8 cellular contexts compared by ENCODE assay signal in genomic region chr7:116953372-116953726, GRCh38. TPM values are rescaled to one million over a fixed set of nuclear protein-coding genes. Genes with fewer than 3 reads are reported as not detected.
DNase-seq lines count a peak whose midpoint lies in the region; ATAC-seq and TF ChIP-seq lines count a peak whose summit lies in the region.

A gene with protein sequence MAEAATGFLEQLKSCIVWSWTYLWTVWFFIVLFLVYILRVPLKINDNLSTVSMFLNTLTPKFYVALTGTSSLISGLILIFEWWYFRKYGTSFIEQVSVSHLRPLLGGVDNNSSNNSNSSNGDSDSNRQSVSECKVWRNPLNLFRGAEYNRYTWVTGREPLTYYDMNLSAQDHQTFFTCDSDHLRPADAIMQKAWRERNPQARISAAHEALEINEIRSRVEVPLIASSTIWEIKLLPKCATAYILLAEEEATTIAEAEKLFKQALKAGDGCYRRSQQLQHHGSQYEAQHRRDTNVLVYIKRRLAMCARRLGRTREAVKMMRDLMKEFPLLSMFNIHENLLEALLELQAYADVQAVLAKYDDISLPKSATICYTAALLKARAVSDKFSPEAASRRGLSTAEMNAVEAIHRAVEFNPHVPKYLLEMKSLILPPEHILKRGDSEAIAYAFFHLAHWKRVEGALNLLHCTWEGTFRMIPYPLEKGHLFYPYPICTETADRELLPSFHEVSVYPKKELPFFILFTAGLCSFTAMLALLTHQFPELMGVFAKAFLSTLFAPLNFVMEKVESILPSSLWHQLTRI (plus strand): TSS chr7:116953501. CDS start chr7:116953541, 40 bp downstream.

- intact Hi-C loops in esophagus squamous epithelium (cut with DNase I), result no loop called here

- H3K9me3 ChIP-seq in BLaER1 treated with 17β-estradiol and CSF1 and Interleukin-3, amounts not matched to agents 10 nM and 100 nM (replicated peaks in 1 of 11), result no peaks in the 10 kb centered on the region
- no peaks in the 10 kb centered on the region for H3K9me3 ChIP-seq in OCI-LY3 (ENCODE audit: insufficient read depth, low read length)
- no peaks in the 10 kb centered on the region for H3K9me3 ChIP-seq in esophagus squamous epithelium

- peaks cover 0 to 15% (median 0%) of the 10 kb centered on the region in 11 experiments; a peak in 5 of 22 replicates for H3K27me3 ChIP-seq in BLaER1 treated with 17β-estradiol and CSF1 and Interleukin-3, amounts not matched to agents 10 nM and 100 nM
- H3K27me3 ChIP-seq in OCI-LY3 (ENCODE audit: low read depth, low read length), result no peaks in the 10 kb centered on the region
- H3K27me3 ChIP-seq in esophagus squamous epithelium, result no peaks in the 10 kb centered on the region

- peak within 1 kb of the TSS; percentile 62 to 90 (median 85) for H3K4me2 ChIP-seq in BLaER1 treated with 17β-estradiol and CSF1 and Interleukin-3, amounts not matched to agents 10 nM and 100 nM
- peak within 1 kb of the TSS; percentile 91 for H3K4me2 ChIP-seq in OCI-LY3 (ENCODE audit: low read length)

- ATAC-seq in HG03457 (IDR thresholded peaks at IDR 0.05; ENCODE audit: unreplicated experiment) (peak; percentile 31), naive B cell (ENCODE audit: low read depth in 2 of 2) (peak; percentile 77 to 78)

- peak within 1 kb of the TSS; percentile 84 to 96 (median 92) for H3K4me3 Mint-ChIP-seq in naive B cell

- peaks cover 25 to 41% (median 33%) of the 10 kb centered on the region in 3 donors for H3K27me3 Mint-ChIP-seq in naive B cell

- H3K9me3 Mint-ChIP-seq in naive B cell, result no peaks in the 10 kb centered on the region

- peaks cover 4 to 15% (median 6%) of the 10 kb centered on the region in 3 donors for H3K4me1 Mint-ChIP-seq in naive B cell

- 0% methylated on average over 4 to 8 of the region's 44 CpGs for WGBS in esophagus squamous epithelium, 2 donors

- H4K20me1 ChIP-seq in BLaER1 treated with 17β-estradiol and CSF1 and Interleukin-3, amounts not matched to agents 10 nM and 100 nM, result peaks cover 0 to 36% (median 8%) of the 10 kb centered on the region in 11 experiments; a peak in 10 of 22 replicates
- H4K20me1 ChIP-seq in OCI-LY3 (ENCODE audit: insufficient read depth, low read length), result no peaks in the 10 kb centered on the region

- peak within 1 kb of the TSS; percentile 84 to 96 (median 92) for H3K27ac ChIP-seq in BLaER1 treated with 17β-estradiol and CSF1 and Interleukin-3, amounts not matched to agents 10 nM and 100 nM
- peak within 1 kb of the TSS; percentile 98 for H3K27ac ChIP-seq in OCI-LY3 (ENCODE audit: low read length)
- H3K27ac ChIP-seq in esophagus squamous epithelium, result peak within 1 kb of the TSS; percentile 94 to 100 (median 99)

- H3K36me3 Mint-ChIP-seq in naive B cell, result peaks cover 0 to 9% of the 10 kb centered on the region in 2 donors

- TF ChIP-seq CTCF in OCI-LY3 (IDR thresholded peaks at IDR 0.05; ENCODE audit: low read depth, low read length) (no peak), esophagus squamous epithelium (IDR thresholded peaks at IDR 0.05) (no peak)

- H3K9ac ChIP-seq in BLaER1 treated with 17β-estradiol and CSF1 and Interleukin-3, amounts not matched to agents 10 nM and 100 nM, result peak within 1 kb of the TSS; percentile 85 to 97 (median 94)
- H3K9ac ChIP-seq in OCI-LY3 (ENCODE audit: low read length), result peak within 1 kb of the TSS; percentile 93

- H3K79me2 ChIP-seq in OCI-LY3 (ENCODE audit: low read length), result peaks cover 44% of the 10 kb centered on the region

- no peaks in the 10 kb centered on the region for H3K36me3 ChIP-seq in BLaER1 treated with 17β-estradiol and CSF1 and Interleukin-3, amounts not matched to agents 10 nM and 100 nM
- peaks cover 10% of the 10 kb centered on the region for H3K36me3 ChIP-seq in OCI-LY3 (replicated peaks; ENCODE audit: low read depth, low read length)
- no peaks in the 10 kb centered on the region for H3K36me3 ChIP-seq in esophagus squamous epithelium

- DNase-seq in GM19240 (ENCODE audit: insufficient read length, low spot score) (peak; percentile 17), esophagus squamous epithelium (lab: John Stamatoyannopoulos, UW) (no peak), naive B cell (no peak)
- peak; percentile 77 to 82 for DNase-seq in activated T-cell treated with anti-CD3 and anti-CD28 coated beads, Interleukin-2, amount 50 U/mL, for 48 hours
- peak; percentile 29 to 38 for DNase-seq in stimulated activated CD8-positive, alpha-beta memory T cell treated with anti-CD3 and anti-CD28 coated beads, Interleukin-7, amount 100 ng/mL, for 48 hours (ENCODE audit: extremely low read depth in 1 of 2, low read depth in 1 of 2)

- peak within 1 kb of the TSS in 4 of 6 donors; percentile 47 to 90 (median 71) for H3K27ac Mint-ChIP-seq in naive B cell

- H2AFZ ChIP-seq in OCI-LY3 (ENCODE audit: low read depth, low read length), result peak within 1 kb of the TSS; percentile 96

- H3K4me1 ChIP-seq in BLaER1 treated with 17β-estradiol and CSF1 and Interleukin-3, amounts not matched to agents 10 nM and 100 nM, result peaks cover 12 to 25% (median 16%) of the 10 kb centered on the region in 10 experiments
- H3K4me1 ChIP-seq in OCI-LY3 (ENCODE audit: low read length), result peaks cover 41% of the 10 kb centered on the region
- H3K4me1 ChIP-seq in esophagus squamous epithelium, result peaks cover 7 to 49% (median 17%) of the 10 kb centered on the region in 3 donors

- H3K4me3 ChIP-seq in BLaER1 treated with 17β-estradiol and CSF1 and Interleukin-3, amounts not matched to agents 10 nM and 100 nM, result peak within 1 kb of the TSS; percentile 73 to 94 (median 88)
- H3K4me3 ChIP-seq in OCI-LY3 (ENCODE audit: low read length) (peak within 1 kb of the TSS; percentile 84), esophagus squamous epithelium (peak within 1 kb of the TSS; percentile 76 to 99 (median 92))

- TF ChIP-seq POLR2A in esophagus squamous epithelium (IDR thresholded peaks at IDR 0.05), result peak in 1 of 4 donors; percentile 43

RNA-seq across cellular contexts. Expression of the gene that starts here (rescaled TPM):
- 10 to 100 TPM; 12.9 to 18.0 (median 15.3) TPM for total RNA-seq in esophagus squamous epithelium
- 1 to 10 TPM in 1 of 6 donors, under 1 TPM in 4, not detected in 1; 0.49 to 3.7 (median 0.63) TPM for polyA plus RNA-seq in naive B cell (ENCODE audit: low read depth in 6 of 6)

Comparison
In these comparisons a context has a peak if more than half of its experiments do, and no peak if none do; other contexts are left out.
1. DNase-seq: peak in GM19240 (single experiment), activated T-cell treated with anti-CD3 and anti-CD28 coated beads, Interleukin-2, amount 50 U/mL, for 48 hours (2 of 2) and stimulated activated CD8-positive, alpha-beta memory T cell treated with anti-CD3 and anti-CD28 coated beads, Interleukin-7, amount 100 ng/mL, for 48 hours (2 of 2); none in esophagus squamous epithelium (single experiment) and naive B cell (single experiment).
2. Peak in every context shown above with its lines, with median percentiles within 50 percentile points of each other: H3K27ac ChIP-seq and H3K4me3 ChIP-seq.